In genomic region chr12:124368421-124369032, GRCh38 we compare ENCODE assay signal across 2 cellular contexts.
TF ChIP-seq lines count a peak whose summit lies in the region.

No MANE protein-coding gene starts in this region.

TF ChIP-seq in HepG2, 621 proteins besides CTCF, POLR2A, EP300 and RAD21:
- TF ChIP-seq CEBPZ (IDR thresholded peaks at IDR 0.05; ENCODE audit: low read length): no peak
- TF ChIP-seq ATF3 (CRISPR knock-in tag; IDR thresholded peaks at IDR 0.05): no peak
- TF ChIP-seq AHR (CRISPR knock-in tag; IDR thresholded peaks at IDR 0.05): no peak
- no peak for TF ChIP-seq ATF7 (IDR thresholded peaks at IDR 0.05)
- no peak for TF ChIP-seq ATF7 (CRISPR knock-in tag; IDR thresholded peaks at IDR 0.05)
- TF ChIP-seq SMARCC2 (IDR thresholded peaks at IDR 0.05): no peak
- TF ChIP-seq ZFP36L2 (CRISPR knock-in tag; IDR thresholded peaks at IDR 0.05): no peak

TF ChIP-seq in endothelial cell of umbilical vein, 7 proteins besides CTCF, POLR2A, EP300 and RAD21 (continued from another document):
- no peak for TF ChIP-seq GATA2 (IDR thresholded peaks at IDR 0.05; ENCODE audit: insufficient read depth, insufficient read length, low read depth, low read length)
- no peak for TF ChIP-seq JUN (IDR thresholded peaks at IDR 0.05; ENCODE audit: borderline replicate concordance, insufficient read depth, insufficient read length, low read depth)
